In genomic region chr2:219494952-219495530, GRCh38 we compare ENCODE assay signal across 16 cellular contexts. TPM values are rescaled to one million over a fixed set of nuclear protein-coding genes. Genes with fewer than 3 reads are reported as not detected.
DNase-seq lines count a peak whose midpoint lies in the region; ATAC-seq, FAIRE-seq and TF ChIP-seq lines count a peak whose summit lies in the region.
"Had no signal": no experiment of that assay in that cellular context is flagged by ENCODE, and none has a peak within 500 bp of the region (broad histone marks: within the 10 kb centered on the region; RNA-seq: fewer than 3 reads in every experiment).

No MANE protein-coding gene starts in this region.

- H4K20me1 ChIP-seq in K562 (replicated peaks; ENCODE audit: control insufficient read depth, insufficient read depth, low read length) (no peaks in the 10 kb centered on the region), neural cell (ENCODE audit: insufficient read depth) (no peaks in the 10 kb centered on the region)

- no peaks in the 10 kb centered on the region for H3K9me2 ChIP-seq in neural cell (ENCODE audit: insufficient read depth, low read length)

- no peak for FAIRE-seq in K562 (lab: Jason Lieb, UNC)
- FAIRE-seq: H1 had no signal

- no peak overlapping the region for H3K27ac Mint-ChIP-seq in activated CD4-positive, alpha-beta T cell treated with anti-CD3 and anti-CD28 coated beads, Interleukin-2, amount 10 ng/mL, durations not matched to agents 24 days and 14 days
- H3K27ac Mint-ChIP-seq in type B pancreatic cell: no peak overlapping the region
- H3K27ac Mint-ChIP-seq: activated naive CD8-positive, alpha-beta T cell treated with anti-CD3 and anti-CD28 coated beads, Interleukin-2, amount 10 ng/mL, durations not matched to agents 7 days and 5 days; naive thymus-derived CD4-positive, alpha-beta T cell had no signal

- H3K36me3 ChIP-seq in K562 (ENCODE audit: control insufficient read depth, insufficient read depth, low read length) (no peaks in the 10 kb centered on the region), neural cell (ENCODE audit: insufficient read depth, low read length) (no peaks in the 10 kb centered on the region)
- H3K36me3 ChIP-seq: ovary, suprapubic skin, WERI-Rb-1 had no signal

- no peak for TF ChIP-seq POLR2A in K562 (conservative IDR thresholded peaks at IDR 0.05)

- TF ChIP-seq EP300 in K562 (IDR thresholded peaks at IDR 0.05; ENCODE audit: low read length) (no peak), neural cell (conservative IDR thresholded peaks at IDR 0.05; ENCODE audit: poor library complexity, severe bottlenecking) (no peak)

- H3K9ac ChIP-seq in K562 (ENCODE audit: insufficient read depth in 1 of 2, low read depth in 2 of 2, low read length in 2 of 2): peak overlapping the region in 1 of 2 experiments; percentile 19; a peak in 1 of 4 replicates
- no peak overlapping the region for H3K9ac ChIP-seq in neural cell (ENCODE audit: low read length)

- peak; percentile 58 for DNase-seq in activated CD4-positive, alpha-beta T cell treated with anti-CD3 and anti-CD28 coated beads, Interleukin-2, amount 10 ng/mL, durations not matched to agents 24 days and 14 days
- no peak for DNase-seq in activated CD4-positive, alpha-beta T cell treated with anti-CD3 and anti-CD28 coated beads, Interleukin-2, amount 50 U/mL, for 4 hours
- DNase-seq in K562 (ENCODE audit: extremely low read depth in 1 of 4, low spot score in 3 of 4): no peak
- DNase-seq in type B pancreatic cell (ENCODE audit: extremely low spot score, unreplicated experiment): no peak
- DNase-seq in A172 (ENCODE audit: low spot score): no peak

- CTCF ChIA-PET in K562 (lab: Yijun Ruan, JAX; ENCODE audit: low intra/inter-chr PET ratio): interaction anchor here (0.8 to 2.2 kb wide), 3 partner anchors 14 to 35 kb away, joined by 3 to 9 read pairs (median 3); no protein-coding TSS in a partner anchor

- H3K4me3 ChIP-seq in K562: no peak overlapping the region
- H3K4me3 ChIP-seq in neural cell (ENCODE audit: low read length): peak overlapping the region; percentile 8
- H3K4me3 ChIP-seq: ovary, suprapubic skin had no signal

- H3K9me1 ChIP-seq in K562 (ENCODE audit: control insufficient read depth, insufficient read depth, low read length): no peaks in the 10 kb centered on the region

- no peaks in the 10 kb centered on the region for H3F3A ChIP-seq in neural cell (ENCODE audit: insufficient read depth, low read length, poor library complexity, severe bottlenecking)

- no TSS peak for BruUV-seq in K562 (replicated peaks; lab: Mats Ljungman, UMichigan)

- H3K27me3 ChIP-seq in K562 (ENCODE audit: control insufficient read depth in 2 of 2, insufficient read depth in 2 of 2, low read length in 2 of 2) (no peaks in the 10 kb centered on the region), neural cell (ENCODE audit: insufficient read depth, low read depth, low read length) (peaks cover 60% of the 10 kb centered on the region)
- H3K27me3 ChIP-seq: ovary had no signal

- H3K9me3 ChIP-seq in K562 (replicated peaks; ENCODE audit: control insufficient read depth, insufficient read depth, low read depth, low read length): no peaks in the 10 kb centered on the region
- no peaks in the 10 kb centered on the region for H3K9me3 ChIP-seq in neural cell (ENCODE audit: low read length)
- H3K9me3 ChIP-seq: ovary, suprapubic skin had no signal

- H3K27ac ChIP-seq in K562 (ENCODE audit: extremely low read depth, low read depth, low read length) (no peak overlapping the region; the same call in 2 of the 3 replicates), neural cell (ENCODE audit: low read length) (no peak overlapping the region)
- H3K27ac ChIP-seq: HL-60, ovary, suprapubic skin had no signal

- WGBS in K562 (ENCODE audit: insufficient coverage, low coverage, missing lambda C conversion rate): 8% methylated on average over 10 of the region's 10 CpGs

- H3K79me2 ChIP-seq in K562 (ENCODE audit: control insufficient read depth, insufficient read depth, low read length) (peaks cover 24% of the 10 kb centered on the region), neural cell (replicated peaks; ENCODE audit: insufficient read depth, low read length) (no peaks in the 10 kb centered on the region)

- peaks cover 22 to 67% of the 10 kb centered on the region in 2 experiments for H3K4me1 ChIP-seq in K562 (replicated peaks in 1 of 2; ENCODE audit: control insufficient read depth in 2 of 2, insufficient read depth in 2 of 2, low read length in 2 of 2)

- in situ Hi-C loops in K562 (cut with MboI): loop anchor here (5.0 kb wide), 1 partner anchor 32 kb away; no protein-coding TSS in a partner anchor

- intact Hi-C loops in activated CD4-positive, alpha-beta T cell treated with anti-CD3 and anti-CD28 coated beads, Interleukin-2, amount 10 ng/mL, durations not matched to agents 24 days and 14 days (cut with micrococcal nuclease): loop anchor here (5.0 to 10.0 kb wide), 2 partner anchors 510 to 598 kb away; partner anchors contain the start of gene FEV
- intact Hi-C loops in K562 (cut with micrococcal nuclease): loop anchor here (2.0 kb wide), 2 partner anchors 26 to 36 kb away; no protein-coding TSS in a partner anchor

- peaks cover 20% of the 10 kb centered on the region for H3K4me1 Mint-ChIP-seq in activated CD4-positive, alpha-beta T cell treated with anti-CD3 and anti-CD28 coated beads, Interleukin-2, amount 10 ng/mL, durations not matched to agents 24 days and 14 days
- peaks cover 25% of the 10 kb centered on the region for H3K4me1 Mint-ChIP-seq in type B pancreatic cell (ENCODE audit: unreplicated experiment)

- POLR2A ChIA-PET in K562 (lab: Yijun Ruan, JAX): interaction anchor here (0.6 to 1.5 kb wide), 5 partner anchors 9 to 78 kb away, joined by 3 to 7 read pairs (median 3); no protein-coding TSS in a partner anchor

- H3K36me3 Mint-ChIP-seq in activated CD4-positive, alpha-beta T cell treated with anti-CD3 and anti-CD28 coated beads, Interleukin-2, amount 10 ng/mL, durations not matched to agents 24 days and 14 days (ENCODE audit: low read depth): peaks cover 3% of the 10 kb centered on the region
- H3K36me3 Mint-ChIP-seq in type B pancreatic cell: no peaks in the 10 kb centered on the region
- H3K36me3 Mint-ChIP-seq: activated naive CD8-positive, alpha-beta T cell treated with anti-CD3 and anti-CD28 coated beads, Interleukin-2, amount 10 ng/mL, durations not matched to agents 7 days and 5 days had no signal

- TF ChIP-seq CTCF in K562 (IDR thresholded peaks at IDR 0.05 in 2 of 3, conservative IDR thresholded peaks at IDR 0.05 in 1 of 3; ENCODE audit: insufficient read depth in 2 of 3, low read depth in 1 of 3, low read length in 3 of 3) (no peak), neural cell (IDR thresholded peaks at IDR 0.05; ENCODE audit: poor library complexity, severe bottlenecking) (no peak), type B pancreatic cell (conservative IDR thresholded peaks at IDR 0.05) (no peak)

- H3K4me2 ChIP-seq in K562 (ENCODE audit: insufficient read depth, low read length) (peak overlapping the region; percentile 38; the same call in 1 of the 2 replicates), neural cell (ENCODE audit: low read length) (no peak overlapping the region)

- no peak overlapping the region for H3K4me3 Mint-ChIP-seq in activated CD4-positive, alpha-beta T cell treated with anti-CD3 and anti-CD28 coated beads, Interleukin-2, amount 10 ng/mL, durations not matched to agents 24 days and 14 days
- peak overlapping the region; percentile 25 for H3K4me3 Mint-ChIP-seq in type B pancreatic cell
- H3K4me3 Mint-ChIP-seq: activated naive CD8-positive, alpha-beta T cell treated with anti-CD3 and anti-CD28 coated beads, Interleukin-2, amount 10 ng/mL, durations not matched to agents 7 days and 5 days had no signal

- TF ChIP-seq RAD21 in K562 (CRISPR knock-in tag; conservative IDR thresholded peaks at IDR 0.05 in 1 of 2, IDR thresholded peaks at IDR 0.05 in 1 of 2) (no peak), neural cell (conservative IDR thresholded peaks at IDR 0.05) (no peak)

- ATAC-seq in K562 (no peak), GM18870 (IDR thresholded peaks at IDR 0.05; ENCODE audit: unreplicated experiment) (no peak), GM18517 (IDR thresholded peaks at IDR 0.05; ENCODE audit: unreplicated experiment) (no peak)
- ATAC-seq: naive thymus-derived CD4-positive, alpha-beta T cell had no signal

- peak overlapping the region; percentile 44 for H2AFZ ChIP-seq in K562 (ENCODE audit: low read depth, low read length)
- H2AFZ ChIP-seq in neural cell (ENCODE audit: low read depth, low read length): no peak overlapping the region

- H3K27me3 Mint-ChIP-seq in activated CD4-positive, alpha-beta T cell treated with anti-CD3 and anti-CD28 coated beads, Interleukin-2, amount 10 ng/mL, durations not matched to agents 24 days and 14 days: peaks cover 43% of the 10 kb centered on the region
- H3K27me3 Mint-ChIP-seq in type B pancreatic cell: peaks cover 72% of the 10 kb centered on the region

- H3K9me3 Mint-ChIP-seq in activated CD4-positive, alpha-beta T cell treated with anti-CD3 and anti-CD28 coated beads, Interleukin-2, amount 10 ng/mL, durations not matched to agents 24 days and 14 days: no peaks in the 10 kb centered on the region
- no peaks in the 10 kb centered on the region for H3K9me3 Mint-ChIP-seq in type B pancreatic cell
- H3K9me3 Mint-ChIP-seq: activated naive CD8-positive, alpha-beta T cell treated with anti-CD3 and anti-CD28 coated beads, Interleukin-2, amount 10 ng/mL, durations not matched to agents 7 days and 5 days had no signal

RNA-seq across cellular contexts. Expression of gene GMPPA, which starts 3.6 kb away (rescaled TPM):
- 45.5 and 46.0 TPM in 2 replicates for total RNA-seq in activated CD4-positive, alpha-beta T cell treated with anti-CD3 and anti-CD28 coated beads, Interleukin-2, amount 10 ng/mL, durations not matched to agents 24 days and 14 days
- total RNA-seq in K562 (2011; cell fraction: chromatin; rRNA removed; ENCODE audit: low replicate concordance): 76.3 and 182 TPM in 2 replicates
- total RNA-seq in K562 (2011; cell fraction: nucleolus; rRNA removed): 113 and 116 TPM in 2 replicates
- 78.7 and 92.4 TPM in 2 replicates for total RNA-seq in K562 (2011; cell fraction: nucleoplasm; rRNA removed)
- total RNA-seq in K562 (2014; rRNA removed) (66.7 and 93.8 TPM in 2 replicates), K562 (2014; rRNA removed; fragmentation: Illumina TruSeq; extraction: Trizol) (38.5 and 47.9 TPM in 2 replicates), K562 (2015; rRNA removed; fragmentation: Illumina TruSeq; extraction: Trizol) (59.6 and 65.4 TPM in 2 replicates), K562 (2021) (69.7 and 71.3 TPM in 2 replicates), type B pancreatic cell (ENCODE audit: low replicate concordance) (34.4 and 48.8 TPM in 2 replicates)
- polyA plus RNA-seq in K562 (2011; rRNA removed) (101 and 108 TPM in 2 replicates), K562 (2014; fragmentation: Illumina TruSeq; extraction: Trizol) (82.1 and 90.5 TPM in 2 replicates), K562 (2014; fragmentation: Nextera tagmentation; extraction: Ambion mirVana) (10 to 100 TPM in 1 of 2 experiments, 1 to 10 TPM in 1; 7.0 to 24.7 TPM), K562 (2014; rRNA removed) (71.2 and 75.4 TPM in 2 replicates), neural cell (16.9 and 20.4 TPM in 2 replicates)
- polyA plus RNA-seq in K562 (2011; cell fraction: cytosol; rRNA removed): 152 and 203 TPM in 2 replicates
- polyA plus RNA-seq in K562 (2011; cell fraction: nucleus; rRNA removed): 219 and 235 TPM in 2 replicates
- polyA plus RNA-seq in K562 (2012): 99.0 and 134 TPM in 2 replicates
- 73.2 and 103 TPM in 2 replicates for polyA minus RNA-seq in K562 (2011; rRNA and poly(A)+ RNA removed)
- 47.8 and 64.1 TPM in 2 replicates for polyA minus RNA-seq in K562 (2011; cell fraction: cytosol; rRNA and poly(A)+ RNA removed)
- polyA minus RNA-seq in K562 (2011; cell fraction: nucleus; rRNA and poly(A)+ RNA removed): 38.2 and 59.0 TPM in 2 replicates
- 9.4 and 14.9 TPM in 2 replicates for polyA minus RNA-seq in neural cell
- total RNA-seq in A172 (2014; rRNA removed; shearing (Covaris generic)): 52.5 and 54.7 TPM in 2 replicates

RNA-seq across cellular contexts. Expression of gene ASIC4, which starts 19.2 kb away (rescaled TPM):
- not detected in 2 replicates for total RNA-seq in activated CD4-positive, alpha-beta T cell treated with anti-CD3 and anti-CD28 coated beads, Interleukin-2, amount 10 ng/mL, durations not matched to agents 24 days and 14 days
- total RNA-seq in K562 (2011; cell fraction: chromatin; rRNA removed; ENCODE audit: low replicate concordance): 14.4 and 30.7 TPM in 2 replicates
- total RNA-seq in K562 (2011; cell fraction: nucleolus; rRNA removed): 21.7 and 26.1 TPM in 2 replicates
- total RNA-seq in K562 (2011; cell fraction: nucleoplasm; rRNA removed): 15.1 and 18.3 TPM in 2 replicates
- total RNA-seq in K562 (2014; rRNA removed) (17.7 and 24.8 TPM in 2 replicates), K562 (2014; rRNA removed; fragmentation: Illumina TruSeq; extraction: Trizol) (2.3 and 3.8 TPM in 2 replicates), K562 (2015; rRNA removed; fragmentation: Illumina TruSeq; extraction: Trizol) (9.6 and 9.8 TPM in 2 replicates), K562 (2021) (13.5 and 14.7 TPM in 2 replicates), type B pancreatic cell (ENCODE audit: low replicate concordance) (0.79 and 0.99 TPM in 2 replicates)
- polyA plus RNA-seq in K562 (2011; rRNA removed) (2.5 and 8.6 TPM in 2 replicates), K562 (2014; fragmentation: Illumina TruSeq; extraction: Trizol) (4.8 and 5.0 TPM in 2 replicates), K562 (2014; fragmentation: Nextera tagmentation; extraction: Ambion mirVana) (under 1 TPM; 0.07 to 0.08 TPM), K562 (2014; rRNA removed) (19.0 and 19.2 TPM in 2 replicates), neural cell (2.7 and 8.9 TPM in 2 replicates)
- 4.7 and 5.7 TPM in 2 replicates for polyA plus RNA-seq in K562 (2011; cell fraction: cytosol; rRNA removed)
- 48.9 and 62.7 TPM in 2 replicates for polyA plus RNA-seq in K562 (2011; cell fraction: nucleus; rRNA removed)
- 15.2 and 19.8 TPM in 2 replicates for polyA plus RNA-seq in K562 (2012)
- 2.5 and 4.5 TPM in 2 replicates for polyA minus RNA-seq in K562 (2011; rRNA and poly(A)+ RNA removed)
- polyA minus RNA-seq in K562 (2011; cell fraction: cytosol; rRNA and poly(A)+ RNA removed): 2.6 and 8.5 TPM in 2 replicates
- 13.9 and 26.5 TPM in 2 replicates for polyA minus RNA-seq in K562 (2011; cell fraction: nucleus; rRNA and poly(A)+ RNA removed)
- 1.9 and 2.9 TPM in 2 replicates for polyA minus RNA-seq in neural cell
- total RNA-seq in A172 (2014; rRNA removed; shearing (Covaris generic)): 0.12 and 0.43 TPM in 2 replicates
- total RNA-seq: glomerular endothelial cell, suprapubic skin had no signal
- polyA plus RNA-seq: naive thymus-derived CD4-positive, alpha-beta T cell had no signal

RNA-seq across cellular contexts. Expression of gene CHPF, which starts 48.6 kb away (rescaled TPM):
- 37.8 and 38.3 TPM in 2 replicates for total RNA-seq in activated CD4-positive, alpha-beta T cell treated with anti-CD3 and anti-CD28 coated beads, Interleukin-2, amount 10 ng/mL, durations not matched to agents 24 days and 14 days
- total RNA-seq in K562 (2011; cell fraction: chromatin; rRNA removed; ENCODE audit: low replicate concordance): 9.1 and 46.2 TPM in 2 replicates
- 74.1 and 96.4 TPM in 2 replicates for total RNA-seq in K562 (2011; cell fraction: nucleolus; rRNA removed)
- total RNA-seq in K562 (2011; cell fraction: nucleoplasm; rRNA removed): 36.0 and 36.5 TPM in 2 replicates
- total RNA-seq in K562 (2014; rRNA removed) (57.2 and 67.6 TPM in 2 replicates), K562 (2014; rRNA removed; fragmentation: Illumina TruSeq; extraction: Trizol) (1.5 and 2.0 TPM in 2 replicates), K562 (2015; rRNA removed; fragmentation: Illumina TruSeq; extraction: Trizol) (7.9 and 9.0 TPM in 2 replicates), K562 (2021) (40.1 and 41.1 TPM in 2 replicates), type B pancreatic cell (ENCODE audit: low replicate concordance) (47.5 and 73.7 TPM in 2 replicates)
- polyA plus RNA-seq in K562 (2011; rRNA removed) (9.9 and 14.8 TPM in 2 replicates), K562 (2014; fragmentation: Illumina TruSeq; extraction: Trizol) (2.6 and 11.5 TPM in 2 replicates), K562 (2014; fragmentation: Nextera tagmentation; extraction: Ambion mirVana) (under 1 TPM; 0.15 to 0.35 TPM), K562 (2014; rRNA removed) (31.8 and 32.1 TPM in 2 replicates), neural cell (24.3 and 28.6 TPM in 2 replicates)
- polyA plus RNA-seq in K562 (2011; cell fraction: cytosol; rRNA removed): 22.8 and 80.8 TPM in 2 replicates
- 25.6 and 44.2 TPM in 2 replicates for polyA plus RNA-seq in K562 (2011; cell fraction: nucleus; rRNA removed)
- 22.4 and 47.7 TPM in 2 replicates for polyA plus RNA-seq in K562 (2012)
- polyA minus RNA-seq in K562 (2011; rRNA and poly(A)+ RNA removed): 3.4 and 5.3 TPM in 2 replicates
- 25.0 and 30.2 TPM in 2 replicates for polyA minus RNA-seq in K562 (2011; cell fraction: cytosol; rRNA and poly(A)+ RNA removed)
- polyA minus RNA-seq in K562 (2011; cell fraction: nucleus; rRNA and poly(A)+ RNA removed): 24.2 and 27.0 TPM in 2 replicates
- 35.1 and 42.4 TPM in 2 replicates for polyA minus RNA-seq in neural cell
- total RNA-seq in A172 (2014; rRNA removed; shearing (Covaris generic)): 139 and 161 TPM in 2 replicates

RNA-seq across cellular contexts. Expression of gene TMEM198, which starts 48.8 kb away (rescaled TPM):
- 3.1 and 3.4 TPM in 2 replicates for total RNA-seq in activated CD4-positive, alpha-beta T cell treated with anti-CD3 and anti-CD28 coated beads, Interleukin-2, amount 10 ng/mL, durations not matched to agents 24 days and 14 days
- total RNA-seq in K562 (2011; cell fraction: chromatin; rRNA removed; ENCODE audit: low replicate concordance): 1.3 and 5.0 TPM in 2 replicates
- 4.3 and 6.5 TPM in 2 replicates for total RNA-seq in K562 (2011; cell fraction: nucleolus; rRNA removed)
- 3.1 and 3.4 TPM in 2 replicates for total RNA-seq in K562 (2011; cell fraction: nucleoplasm; rRNA removed)
- total RNA-seq in K562 (2014; rRNA removed): 1.1 and 2.5 TPM in 2 replicates
- 0.38 and 0.47 TPM in 2 replicates for total RNA-seq in K562 (2014; rRNA removed; fragmentation: Illumina TruSeq; extraction: Trizol)
- total RNA-seq in K562 (2015; rRNA removed; fragmentation: Illumina TruSeq; extraction: Trizol): 0.98 and 1.1 TPM in 2 replicates
- 2.4 and 3.8 TPM in 2 replicates for total RNA-seq in K562 (2021)
- 1.1 and 2.2 TPM in 2 replicates for polyA plus RNA-seq in K562 (2011; rRNA removed)
- 2.6 and 3.9 TPM in 2 replicates for polyA plus RNA-seq in K562 (2011; cell fraction: cytosol; rRNA removed)
- 19.4 and 26.1 TPM in 2 replicates for polyA plus RNA-seq in K562 (2011; cell fraction: nucleus; rRNA removed)
- polyA plus RNA-seq in K562 (2012): 2.1 and 3.5 TPM in 2 replicates
- 1.0 and 1.3 TPM in 2 replicates for polyA plus RNA-seq in K562 (2014; fragmentation: Illumina TruSeq; extraction: Trizol)
- polyA plus RNA-seq in K562 (2014; fragmentation: Nextera tagmentation; extraction: Ambion mirVana): under 1 TPM; 0.03 TPM
- 2.5 and 2.7 TPM in 2 replicates for polyA plus RNA-seq in K562 (2014; rRNA removed)
- 0.36 and 0.81 TPM in 2 replicates for polyA minus RNA-seq in K562 (2011; rRNA and poly(A)+ RNA removed)
- 0.95 and 1.0 TPM in 2 replicates for polyA minus RNA-seq in K562 (2011; cell fraction: cytosol; rRNA and poly(A)+ RNA removed)
- 1.5 and 1.7 TPM in 2 replicates for polyA minus RNA-seq in K562 (2011; cell fraction: nucleus; rRNA and poly(A)+ RNA removed)
- polyA plus RNA-seq in neural cell: 39.3 and 44.0 TPM in 2 replicates
- 39.7 and 50.9 TPM in 2 replicates for polyA minus RNA-seq in neural cell
- total RNA-seq in type B pancreatic cell (ENCODE audit: low replicate concordance): 7.8 and 9.7 TPM in 2 replicates
- total RNA-seq in A172 (2014; rRNA removed; shearing (Covaris generic)): 1.4 and 2.2 TPM in 2 replicates
- polyA plus RNA-seq: naive thymus-derived CD4-positive, alpha-beta T cell had no signal
